In the genomic region with DNA sequence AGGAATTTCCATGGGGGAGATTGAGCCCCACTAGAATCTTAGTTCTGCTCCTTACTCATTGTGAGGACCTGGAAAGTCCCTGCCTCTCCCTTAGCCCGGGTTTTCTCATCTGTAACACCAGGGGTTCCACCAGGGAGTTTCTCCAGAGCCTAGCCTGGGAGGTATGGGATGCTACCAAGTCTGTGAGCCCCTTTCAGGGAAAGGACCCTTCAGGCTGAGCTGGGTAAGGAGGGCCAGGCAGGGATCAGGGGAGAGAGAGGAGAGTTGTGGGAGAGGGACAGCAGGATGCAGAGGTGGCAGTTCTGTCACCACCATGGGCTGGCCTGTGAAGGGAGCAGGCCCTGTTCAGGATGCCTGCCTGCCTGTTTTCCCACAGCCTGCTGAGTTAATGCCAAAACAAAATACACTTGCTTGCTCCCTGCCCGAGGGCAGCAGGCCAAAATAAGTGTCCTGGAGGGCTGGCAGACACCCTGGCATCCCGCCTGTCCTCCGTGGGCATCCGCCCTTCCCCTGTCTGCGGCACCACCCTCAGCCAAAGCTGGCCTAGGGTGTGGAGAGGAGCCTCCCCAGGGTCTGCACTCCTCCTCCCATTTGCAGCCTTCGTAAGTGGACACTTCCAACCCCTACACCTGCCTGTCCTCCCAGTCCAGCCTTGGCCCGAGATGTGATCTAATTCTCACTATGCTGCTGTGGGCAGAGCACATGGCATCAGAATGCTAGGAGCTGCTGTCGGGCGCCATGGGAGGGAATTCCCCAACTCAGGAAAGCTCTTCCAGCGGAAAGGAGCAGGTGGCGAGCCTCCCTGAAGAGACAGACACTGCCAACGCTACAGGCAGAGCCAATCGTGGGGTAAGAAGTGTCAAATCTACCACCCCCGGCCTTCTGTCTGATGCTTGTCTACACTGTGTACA, we compare ENCODE assay signal across 11 cellular contexts. TPM values are rescaled to one million over a fixed set of nuclear protein-coding genes. Genes with fewer than 3 reads are reported as not detected.
DNase-seq lines count a peak whose midpoint lies in the region; ATAC-seq, FAIRE-seq and TF ChIP-seq lines count a peak whose summit lies in the region.
"Had no signal": no experiment of that assay in that cellular context is flagged by ENCODE, and none has a peak within 500 bp of the region (broad histone marks: within the 10 kb centered on the region; RNA-seq: fewer than 3 reads in every experiment).

No MANE protein-coding gene starts in this region.

- no peak overlapping the region for H3K27ac Mint-ChIP-seq in astrocyte (ENCODE audit: unreplicated experiment)

- H4K20me1 ChIP-seq in mammary epithelial cell (ENCODE audit: insufficient read depth, low read length): no peaks in the 10 kb centered on the region
- H4K20me1 ChIP-seq in astrocyte (ENCODE audit: insufficient read depth, low read length): no peaks in the 10 kb centered on the region

- no peak for TF ChIP-seq POLR2A in breast epithelium (IDR thresholded peaks at IDR 0.05)

- H3K4me1 ChIP-seq in mammary epithelial cell (ENCODE audit: insufficient read depth, low read length) (peaks cover 9% of the 10 kb centered on the region), breast epithelium (no peaks in the 10 kb centered on the region), astrocyte (ENCODE audit: insufficient read depth, low read length) (peaks cover 3% of the 10 kb centered on the region), lung (ENCODE audit: control insufficient read depth in 2 of 2, insufficient read depth in 2 of 2, low read length in 2 of 2) (peaks cover 9% of the 10 kb centered on the region in 2 donors), aorta (ENCODE audit: control insufficient read depth in 1 of 2, insufficient read depth in 2 of 2, low read length in 2 of 2) (peaks cover 0 to 7% of the 10 kb centered on the region in 2 donors)

- H3K4me2 ChIP-seq in mammary epithelial cell (ENCODE audit: insufficient read depth, low read depth, low read length): no peak overlapping the region
- H3K4me2 ChIP-seq in astrocyte (ENCODE audit: low read length): no peak overlapping the region

- H3K36me3 ChIP-seq in mammary epithelial cell (ENCODE audit: insufficient read depth, low read length): no peaks in the 10 kb centered on the region
- H3K36me3 ChIP-seq in breast epithelium: no peaks in the 10 kb centered on the region
- no peaks in the 10 kb centered on the region for H3K36me3 ChIP-seq in astrocyte (ENCODE audit: insufficient read depth, low read length)
- no peaks in the 10 kb centered on the region for H3K36me3 ChIP-seq in lung (ENCODE audit: control insufficient read depth in 2 of 2, insufficient read depth in 2 of 2, low read length in 2 of 2)
- H3K36me3 ChIP-seq in aorta (ENCODE audit: control insufficient read depth in 1 of 2, insufficient read depth in 2 of 2, low read length in 1 of 2): no peaks in the 10 kb centered on the region
- H3K36me3 ChIP-seq: esophagus squamous epithelium had no signal

- no peaks in the 10 kb centered on the region for H3K79me2 ChIP-seq in mammary epithelial cell (ENCODE audit: insufficient read depth, low read length)
- no peaks in the 10 kb centered on the region for H3K79me2 ChIP-seq in astrocyte (ENCODE audit: insufficient read depth, low read length)

- intact Hi-C loops in mammary epithelial cell (cut with micrococcal nuclease) (no loop called here), breast epithelium (cut with DNase I; ENCODE audit: low total_unique reads) (no loop called here), aorta (cut with DNase I) (no loop called here)

- no peak overlapping the region for H3K4me3 Mint-ChIP-seq in astrocyte (ENCODE audit: unreplicated experiment)

- WGBS in mammary epithelial cell (ENCODE audit: low coverage, missing lambda C conversion rate): 28% methylated on average over 9 of the region's 15 CpGs
- 47 to 61% methylated on average over 15 of the region's 15 CpGs for WGBS in lung, 2 donors
- WGBS in aorta, 2 donors: 4 to 8% methylated on average over 15 of the region's 15 CpGs

- H3K9me3 ChIP-seq in mammary epithelial cell (replicated peaks; ENCODE audit: insufficient read depth, low read length) (no peaks in the 10 kb centered on the region), breast epithelium (no peaks in the 10 kb centered on the region), astrocyte (ENCODE audit: insufficient read depth, low read depth, low read length) (no peaks in the 10 kb centered on the region), lung (ENCODE audit: control insufficient read depth in 2 of 2, insufficient read depth in 1 of 2, low read length in 1 of 2) (peaks cover 0 to under 1% of the 10 kb centered on the region in 2 donors), aorta (ENCODE audit: control insufficient read depth, low read length) (no peaks in the 10 kb centered on the region)
- H3K9me3 ChIP-seq: esophagus squamous epithelium had no signal

- FAIRE-seq in astrocyte (lab: Jason Lieb, UNC): no peak

- H3K9me3 Mint-ChIP-seq in astrocyte (ENCODE audit: unreplicated experiment): peaks cover 2% of the 10 kb centered on the region

- H3K27ac ChIP-seq in mammary epithelial cell (ENCODE audit: insufficient read depth, low read depth, low read length) (no peak overlapping the region), breast epithelium (peak overlapping the region in 1 of 2 donors; percentile 13), astrocyte (ENCODE audit: low read depth, low read length) (no peak overlapping the region), lung (ENCODE audit: low read depth in 1 of 2, low read length in 1 of 2) (peak overlapping the region; percentile 11 to 93), aorta (ENCODE audit: low read depth in 1 of 2, low read length in 2 of 2) (peak overlapping the region; percentile 5 to 92)
- H3K27ac ChIP-seq: C4-2B had no signal

- BruUV-seq in mammary epithelial cell (replicated peaks; lab: Mats Ljungman, UMichigan): no TSS peak

- peaks cover 18% of the 10 kb centered on the region for H3K4me1 Mint-ChIP-seq in astrocyte (ENCODE audit: low read depth, unreplicated experiment)

- H3K27me3 Mint-ChIP-seq in astrocyte (ENCODE audit: low read depth, unreplicated experiment): peaks cover 20% of the 10 kb centered on the region

- no peaks in the 10 kb centered on the region for H3K36me3 Mint-ChIP-seq in astrocyte (ENCODE audit: low read depth, unreplicated experiment)

- dilution Hi-C loops in mammary epithelial cell (cut with HindIII; ENCODE audit: low sequenced_read_pairs): no loop called here

- H3K4me3 ChIP-seq in mammary epithelial cell (replicated peaks in 1 of 3; ENCODE audit: insufficient read depth in 1 of 3, low read depth in 2 of 3, low read length in 3 of 3): no peak overlapping the region
- H3K4me3 ChIP-seq in breast epithelium: no peak overlapping the region
- no peak overlapping the region for H3K4me3 ChIP-seq in astrocyte (ENCODE audit: insufficient read depth, low read depth, low read length)
- no peak overlapping the region for H3K4me3 ChIP-seq in lung
- no peak overlapping the region for H3K4me3 ChIP-seq in aorta (ENCODE audit: low read length in 2 of 2)
- H3K4me3 ChIP-seq: esophagus squamous epithelium had no signal

- no peak overlapping the region for H3K9ac ChIP-seq in mammary epithelial cell (ENCODE audit: insufficient read depth, low read length)
- no peak overlapping the region for H3K9ac ChIP-seq in astrocyte (ENCODE audit: low read length)

- peak overlapping the region; percentile 26 for H2AFZ ChIP-seq in mammary epithelial cell (ENCODE audit: low read depth, low read length)
- peak overlapping the region; percentile 52 for H2AFZ ChIP-seq in astrocyte (ENCODE audit: low read depth, low read length)

- TF ChIP-seq CTCF in mammary epithelial cell (conservative IDR thresholded peaks at IDR 0.05 in 1 of 2, IDR thresholded peaks at IDR 0.05 in 1 of 2; ENCODE audit: extremely low read depth in 1 of 2, insufficient read depth in 1 of 2, low read depth in 1 of 2, low read length in 2 of 2): no peak
- no peak for TF ChIP-seq CTCF in breast epithelium (IDR thresholded peaks at IDR 0.05)
- TF ChIP-seq CTCF in astrocyte (IDR thresholded peaks at IDR 0.05; ENCODE audit: insufficient read depth, low read depth, low read length): no peak
- TF ChIP-seq CTCF in lung (IDR thresholded peaks at IDR 0.05; ENCODE audit: control extremely low read depth, extremely low read depth): no peak

- CTCF ChIA-PET in mammary epithelial cell (lab: Charles Lee; ENCODE audit: low non-redundant PET): no interaction called here

- ATAC-seq in lung (ENCODE audit: insufficient read depth, low FRiP score) (no peak), aorta (ENCODE audit: low FRiP score) (peak; percentile 55), HG02571 (IDR thresholded peaks at IDR 0.05; ENCODE audit: unreplicated experiment) (no peak)

- in situ Hi-C loops in mammary epithelial cell (cut with MboI; ENCODE audit: low sequenced_read_pairs in 2 of 2): no loop called here

- H3K27me3 ChIP-seq in mammary epithelial cell (ENCODE audit: insufficient read depth, low read length): no peaks in the 10 kb centered on the region
- H3K27me3 ChIP-seq in breast epithelium: no peaks in the 10 kb centered on the region
- H3K27me3 ChIP-seq in astrocyte (ENCODE audit: insufficient read depth, low read length): no peaks in the 10 kb centered on the region
- H3K27me3 ChIP-seq in lung (ENCODE audit: control insufficient read depth, insufficient read depth): no peaks in the 10 kb centered on the region
- H3K27me3 ChIP-seq in aorta (ENCODE audit: control insufficient read depth in 1 of 2, insufficient read depth in 2 of 2, low read length in 1 of 2): no peaks in the 10 kb centered on the region
- H3K27me3 ChIP-seq: esophagus squamous epithelium had no signal

- DNase-seq in mammary epithelial cell: no peak
- DNase-seq in breast epithelium (ENCODE audit: low spot score in 2 of 2): no peak
- no peak for DNase-seq in astrocyte (ENCODE audit: low read depth)
- DNase-seq in lung (ENCODE audit: low spot score): no peak
- DNase-seq in aorta: peak in 1 of 2 donors; percentile 60
- no peak for DNase-seq in T-helper 9 cell
- no peak for DNase-seq in activated CD4-positive, CD25-positive, alpha-beta regulatory T cell (lab: John Stamatoyannopoulos, UW)
- DNase-seq: esophagus squamous epithelium, Kasumi-1 had no signal

RNA-seq across cellular contexts. Expression of a gene that starts 5.9 kb away (rescaled TPM):
- total RNA-seq in mammary epithelial cell: 10 to 100 TPM in 1 of 2 donors, 1 to 10 TPM in 1; 6.0 to 37.2 TPM
- polyA plus RNA-seq in mammary epithelial cell: 11.7 TPM
- 9.5 TPM for polyA minus RNA-seq in mammary epithelial cell
- 10 to 100 TPM; 15.5 to 23.4 (median 19.0) TPM for total RNA-seq in breast epithelium
- total RNA-seq in astrocyte: 17.8 and 18.9 TPM in 2 replicates
- 10 to 100 TPM; 41.0 to 41.6 TPM for total RNA-seq in lung
- polyA plus RNA-seq in lung: 10 to 100 TPM; 14.7 to 24.2 TPM
- 100 to 1,000 TPM in 1 of 2 donors, 10 to 100 TPM in 1; 84.4 to 107 TPM for total RNA-seq in aorta
- polyA plus RNA-seq in aorta: 10 to 100 TPM; 34.4 to 39.9 TPM

Comparison
In these comparisons a context has a peak if more than half of its experiments do, and no peak if none do; other contexts are left out.
1. H3K27ac ChIP-seq: peak in lung (2 of 2) and aorta (2 of 2); none in mammary epithelial cell (single experiment) and astrocyte (single experiment).